In genomic region chrX:155068165-155068564, GRCh38 we compare ENCODE assay signal across 12 cellular contexts. TPM values are rescaled to one million over a fixed set of nuclear protein-coding genes. Genes with fewer than 3 reads are reported as not detected.
A peak's percentile ranks its signal among the peaks of the same experiment; 100 is the strongest.
DNase-seq lines count a peak whose midpoint lies in the region; ATAC-seq and TF ChIP-seq lines count a peak whose summit lies in the region.
"Had no signal": no experiment of that assay in that cellular context is flagged by ENCODE, and none has a peak within 500 bp of the region (broad histone marks: within the 10 kb centered on the region; RNA-seq: fewer than 3 reads in every experiment).

No MANE protein-coding gene starts in this region.

- peak overlapping the region; percentile 78 for H3K4me3 Mint-ChIP-seq in HFFc6
- H3K4me3 Mint-ChIP-seq in activated CD8-positive, alpha-beta T cell treated with anti-CD3 and anti-CD28 coated beads, Interleukin-2, amount 10 ng/mL, durations not matched to agents 7 days and 5 days = peak overlapping the region; percentile 31
- H3K4me3 Mint-ChIP-seq: CD8-positive, alpha-beta T cell had no signal

- DNase-seq in AG08395 (ENCODE audit: low spot score) (peak; percentile 41), HFFc6 (peak; percentile 61), hepatic stellate cell (ENCODE audit: low spot score) (peak; percentile 46), GM13977 (ENCODE audit: low spot score) (no peak)
- no peak for DNase-seq in activated CD8-positive, alpha-beta T cell treated with anti-CD3 and anti-CD28 coated beads, Interleukin-2, amount 10 ng/mL, durations not matched to agents 7 days and 5 days
- DNase-seq: amniotic stem cell; CD8-positive, alpha-beta T cell; NCI-H524 had no signal

- H3K27ac Mint-ChIP-seq in HFFc6 = peak overlapping the region; percentile 93
- no peak overlapping the region for H3K27ac Mint-ChIP-seq in activated CD8-positive, alpha-beta T cell treated with anti-CD3 and anti-CD28 coated beads, Interleukin-2, amount 10 ng/mL, durations not matched to agents 7 days and 5 days
- H3K27ac Mint-ChIP-seq: CD8-positive, alpha-beta T cell had no signal

- TF ChIP-seq CTCF in HFFc6 (IDR thresholded peaks at IDR 0.05) (no peak), GM13977 (IDR thresholded peaks at IDR 0.05; ENCODE audit: extremely low read depth, insufficient read depth, missing control alignments) (no peak)

- no peaks in the 10 kb centered on the region for H3K36me3 Mint-ChIP-seq in HFFc6 (ENCODE audit: low read depth)
- H3K36me3 Mint-ChIP-seq in activated CD8-positive, alpha-beta T cell treated with anti-CD3 and anti-CD28 coated beads, Interleukin-2, amount 10 ng/mL, durations not matched to agents 7 days and 5 days (ENCODE audit: low read depth) = peaks cover 12% of the 10 kb centered on the region

- no peak for ATAC-seq in activated CD8-positive, alpha-beta T cell treated with anti-CD3 and anti-CD28 coated beads, Interleukin-2, amount 10 ng/mL, durations not matched to agents 7 days and 5 days
- ATAC-seq in HG03175 (IDR thresholded peaks at IDR 0.05; ENCODE audit: unreplicated experiment) = no peak
- no peak for ATAC-seq in HG03460 (IDR thresholded peaks at IDR 0.05; ENCODE audit: unreplicated experiment)
- ATAC-seq in HG03159 (IDR thresholded peaks at IDR 0.05; ENCODE audit: unreplicated experiment) = no peak
- ATAC-seq: CD8-positive, alpha-beta T cell; esophagus mucosa had no signal

- H3K4me1 Mint-ChIP-seq in HFFc6 (ENCODE audit: low read depth) = peaks cover 51% of the 10 kb centered on the region
- peaks cover 25% of the 10 kb centered on the region for H3K4me1 Mint-ChIP-seq in activated CD8-positive, alpha-beta T cell treated with anti-CD3 and anti-CD28 coated beads, Interleukin-2, amount 10 ng/mL, durations not matched to agents 7 days and 5 days (ENCODE audit: low read depth)

- CTCF ChIA-PET in activated CD8-positive, alpha-beta T cell treated with anti-CD3 and anti-CD28 coated beads, Interleukin-2, amount 10 ng/mL, durations not matched to agents 7 days and 5 days (lab: Charles Lee) = interaction anchor here (2.8 kb wide), 1 partner anchor 10 kb away, joined by 16 read pairs; no protein-coding TSS in a partner anchor

- in situ Hi-C loops in GM13977 (cut with MboI; ENCODE audit: low pct_unique_long_range_greater_than_20kb, low sequenced_read_pairs, unreplicated experiment) = no loop called here

- H3K9me3 Mint-ChIP-seq in HFFc6 = no peaks in the 10 kb centered on the region
- H3K9me3 Mint-ChIP-seq in activated CD8-positive, alpha-beta T cell treated with anti-CD3 and anti-CD28 coated beads, Interleukin-2, amount 10 ng/mL, durations not matched to agents 7 days and 5 days (ENCODE audit: insufficient read depth) = no peaks in the 10 kb centered on the region
- H3K9me3 Mint-ChIP-seq: CD8-positive, alpha-beta T cell had no signal

- POLR2A ChIA-PET in activated CD8-positive, alpha-beta T cell treated with anti-CD3 and anti-CD28 coated beads, Interleukin-2, amount 10 ng/mL, durations not matched to agents 7 days and 5 days (lab: Charles Lee) = interaction anchor here (0.6 kb wide), 1 partner anchor 40 kb away, joined by 3 read pairs; no protein-coding TSS in a partner anchor

- peaks cover 2% of the 10 kb centered on the region for H3K27me3 Mint-ChIP-seq in HFFc6 (ENCODE audit: insufficient read depth)
- no peaks in the 10 kb centered on the region for H3K27me3 Mint-ChIP-seq in activated CD8-positive, alpha-beta T cell treated with anti-CD3 and anti-CD28 coated beads, Interleukin-2, amount 10 ng/mL, durations not matched to agents 7 days and 5 days (ENCODE audit: low read depth)

RNA-seq across cellular contexts. Expression of gene CMC4, which starts 2.8 kb away (rescaled TPM):
- total RNA-seq in HFFc6 (2021; fragmentation: NEBNext Ultra II Directional; extraction: Animal tissue kit (Norgen Biotek cat#: 25700)) = 1 to 10 TPM; 4.6 to 7.4 (median 6.3) TPM
- total RNA-seq in activated CD8-positive, alpha-beta T cell treated with anti-CD3 and anti-CD28 coated beads, Interleukin-2, amount 10 ng/mL, durations not matched to agents 7 days and 5 days = 1 to 10 TPM; 4.1 to 5.6 TPM

RNA-seq across cellular contexts. Expression of gene MTCP1, which starts 2.8 kb away (rescaled TPM):
- total RNA-seq in HFFc6 (2021; fragmentation: NEBNext Ultra II Directional; extraction: Animal tissue kit (Norgen Biotek cat#: 25700)) = 10 to 100 TPM; 12.4 to 15.8 (median 14.3) TPM
- 10 to 100 TPM; 20.2 to 21.4 TPM for total RNA-seq in activated CD8-positive, alpha-beta T cell treated with anti-CD3 and anti-CD28 coated beads, Interleukin-2, amount 10 ng/mL, durations not matched to agents 7 days and 5 days

RNA-seq across cellular contexts. Expression of gene BRCC3, which starts 3.1 kb away (rescaled TPM):
- total RNA-seq in HFFc6 (2021; fragmentation: NEBNext Ultra II Directional; extraction: Animal tissue kit (Norgen Biotek cat#: 25700)) = 10 to 100 TPM; 24.5 to 27.8 (median 26.0) TPM
- total RNA-seq in activated CD8-positive, alpha-beta T cell treated with anti-CD3 and anti-CD28 coated beads, Interleukin-2, amount 10 ng/mL, durations not matched to agents 7 days and 5 days = 10 to 100 TPM; 32.8 to 33.5 TPM

RNA-seq across cellular contexts. Expression of gene FUNDC2, which starts 41.5 kb away (rescaled TPM):
- 10 to 100 TPM; 50.8 to 55.7 (median 53.3) TPM for total RNA-seq in HFFc6 (2021; fragmentation: NEBNext Ultra II Directional; extraction: Animal tissue kit (Norgen Biotek cat#: 25700))
- total RNA-seq in activated CD8-positive, alpha-beta T cell treated with anti-CD3 and anti-CD28 coated beads, Interleukin-2, amount 10 ng/mL, durations not matched to agents 7 days and 5 days = 10 to 100 TPM; 49.3 to 51.7 TPM

RNA-seq across cellular contexts. Expression of gene F8, which starts 45.6 kb away (rescaled TPM):
- 1 to 10 TPM; 1.0 to 1.6 (median 1.4) TPM for total RNA-seq in HFFc6 (2021; fragmentation: NEBNext Ultra II Directional; extraction: Animal tissue kit (Norgen Biotek cat#: 25700))
- total RNA-seq in activated CD8-positive, alpha-beta T cell treated with anti-CD3 and anti-CD28 coated beads, Interleukin-2, amount 10 ng/mL, durations not matched to agents 7 days and 5 days = 1 to 10 TPM; 4.1 to 4.2 TPM

Comparison
In these comparisons a context has a peak if more than half of its experiments do, and no peak if none do; other contexts are left out.
1. DNase-seq: peak in AG08395 (single experiment), HFFc6 (single experiment) and hepatic stellate cell (single experiment); none in activated CD8-positive, alpha-beta T cell treated with anti-CD3 and anti-CD28 coated beads, Interleukin-2, amount 10 ng/mL, durations not matched to agents 7 days and 5 days (single experiment) and GM13977 (single experiment).